1 cellular context compared by ENCODE assay signal in genomic region chr11:460331-461199, GRCh38.
TF ChIP-seq lines count a peak whose summit lies in the region.

No MANE protein-coding gene starts in this region.

TF ChIP-seq in K562, 482 proteins besides CTCF, POLR2A, EP300 and RAD21 (continued from another document and continues in another):
- no peak for TF ChIP-seq ELF2 (CRISPR knock-in tag; IDR thresholded peaks at IDR 0.05)
- TF ChIP-seq NCOA4 (IDR thresholded peaks at IDR 0.05; ENCODE audit: partially characterized antibody) = no peak
- peak; percentile 26; the same call in 1 of the 2 replicates for TF ChIP-seq PHF8 (IDR thresholded peaks at IDR 0.05; ENCODE audit: borderline replicate concordance, low read length)
- TF ChIP-seq MED1 (CRISPR knock-in tag; IDR thresholded peaks at IDR 0.05; ENCODE audit: borderline replicate concordance) = no peak
- no peak for TF ChIP-seq ILK (tag; IDR thresholded peaks at IDR 0.05; ENCODE audit: borderline replicate concordance, low read depth)
- peak; percentile 93 for TF ChIP-seq NBN (IDR thresholded peaks at IDR 0.05; ENCODE audit: low read depth)
- no peak for TF ChIP-seq RBM25 (IDR thresholded peaks at IDR 0.05; ENCODE audit: low read depth, low read length, severe bottlenecking)
- TF ChIP-seq IRF9 (tag; IDR thresholded peaks at IDR 0.05) = no peak
- peak; percentile 96 for TF ChIP-seq KLF1 (tag; IDR thresholded peaks at IDR 0.05)
- no peak for TF ChIP-seq ZNF253 (CRISPR knock-in tag; conservative IDR thresholded peaks at IDR 0.05)
- TF ChIP-seq ZBTB12 (CRISPR knock-in tag; IDR thresholded peaks at IDR 0.05) = peak; percentile 17
- no peak for TF ChIP-seq ESRRB (CRISPR knock-in tag; IDR thresholded peaks at IDR 0.05; ENCODE audit: borderline replicate concordance)
- 0 out of 2 replicates have a peak, but pooled peaks have one; percentile 8 for TF ChIP-seq NR2C2 (CRISPR knock-in tag; IDR thresholded peaks at IDR 0.05)
- no peak for TF ChIP-seq NR2C2 (tag; IDR thresholded peaks at IDR 0.05)
- no peak for TF ChIP-seq ZNF133 (CRISPR knock-in tag; IDR thresholded peaks at IDR 0.05)
- no peak for TF ChIP-seq ZNF57 (CRISPR knock-in tag; IDR thresholded peaks at IDR 0.05)
- TF ChIP-seq CCNT2 (IDR thresholded peaks at IDR 0.05; ENCODE audit: borderline replicate concordance, extremely low read depth, insufficient read length, low read depth, low read length) = peak; percentile 87
- TF ChIP-seq KDM5B (IDR thresholded peaks at IDR 0.05; ENCODE audit: insufficient replicate concordance, low read depth, low read length) = peak; percentile 20
- peak; percentile 91 for TF ChIP-seq CBFA2T3 (IDR thresholded peaks at IDR 0.05)
- peak; percentile 74; the same call in 1 of the 2 replicates for TF ChIP-seq HDAC2 (IDR thresholded peaks at IDR 0.05)
- no peak for TF ChIP-seq ZBTB5 (IDR thresholded peaks at IDR 0.05)
- no peak for TF ChIP-seq FIP1L1 (IDR thresholded peaks at IDR 0.05; ENCODE audit: low read depth, low read length, poor library complexity, severe bottlenecking)
- peak; percentile 86 for TF ChIP-seq TOE1 (IDR thresholded peaks at IDR 0.05; ENCODE audit: borderline replicate concordance)
- TF ChIP-seq TOE1 (CRISPR knock-in tag; IDR thresholded peaks at IDR 0.05; ENCODE audit: borderline replicate concordance, low read depth) = no peak
- peak; percentile 93 for TF ChIP-seq ZNF589 (CRISPR knock-in tag; IDR thresholded peaks at IDR 0.05; ENCODE audit: low read depth)
- TF ChIP-seq MBD2 (IDR thresholded peaks at IDR 0.05; ENCODE audit: borderline replicate concordance, low read depth) = 0 out of 2 replicates have a peak, but pooled peaks have one; percentile 60
- TF ChIP-seq VEZF1 (CRISPR knock-in tag; IDR thresholded peaks at IDR 0.05) = peak; percentile 57
- peak; percentile 81 for TF ChIP-seq BCOR (IDR thresholded peaks at IDR 0.05)
- TF ChIP-seq KAT7 (CRISPR knock-in tag; IDR thresholded peaks at IDR 0.05; ENCODE audit: borderline replicate concordance) = 0 out of 2 replicates have a peak, but pooled peaks have one; percentile 70
- TF ChIP-seq SFPQ (IDR thresholded peaks at IDR 0.05; ENCODE audit: low read depth, low read length) = no peak
- peak; percentile 86 for TF ChIP-seq SAP30 (IDR thresholded peaks at IDR 0.05; ENCODE audit: borderline replicate concordance, insufficient read depth, low read depth, low read length, poor library complexity, severe bottlenecking)
- TF ChIP-seq TCF7 (IDR thresholded peaks at IDR 0.05; ENCODE audit: borderline replicate concordance) = no peak
- TF ChIP-seq NCOA1 (IDR thresholded peaks at IDR 0.05; ENCODE audit: low read depth) = 0 out of 2 replicates have a peak, but pooled peaks have one; percentile 25
- peak; percentile 15; the same call in 1 of the 2 replicates for TF ChIP-seq GABPB1 (CRISPR knock-in tag; IDR thresholded peaks at IDR 0.05)
- no peak for TF ChIP-seq RFX1 (IDR thresholded peaks at IDR 0.05)
- peak; percentile 89 for TF ChIP-seq ARID4B (CRISPR knock-in tag; IDR thresholded peaks at IDR 0.05)
- no peak for TF ChIP-seq MYNN (IDR thresholded peaks at IDR 0.05)
- no peak for TF ChIP-seq MYNN (CRISPR knock-in tag; IDR thresholded peaks at IDR 0.05)
- no peak for TF ChIP-seq ZFPM2 (CRISPR knock-in tag; IDR thresholded peaks at IDR 0.05)
- TF ChIP-seq PRMT5 (CRISPR knock-in tag; IDR thresholded peaks at IDR 0.05) = no peak
- no peak for TF ChIP-seq ZC3H4 (CRISPR knock-in tag; IDR thresholded peaks at IDR 0.05; ENCODE audit: borderline replicate concordance)
- TF ChIP-seq ZSCAN29 (IDR thresholded peaks at IDR 0.05) = no peak
- TF ChIP-seq DPF2 (IDR thresholded peaks at IDR 0.05) = peak; percentile 83
- TF ChIP-seq SIN3B (IDR thresholded peaks at IDR 0.05; ENCODE audit: low read depth) = no peak
- no peak for TF ChIP-seq THRB (CRISPR knock-in tag; conservative IDR thresholded peaks at IDR 0.05)
- 0 out of 2 replicates have a peak, but pooled peaks have one; percentile 26 for TF ChIP-seq ZNF644 (tag; IDR thresholded peaks at IDR 0.05; ENCODE audit: low read depth)
- peak in 1 of 2 experiments; percentile 61; a peak in 2 of 4 replicates for TF ChIP-seq TBL1XR1 (IDR thresholded peaks at IDR 0.05; ENCODE audit: low read length in 2 of 2)
- no peak for TF ChIP-seq ZNF511 (CRISPR knock-in tag; IDR thresholded peaks at IDR 0.05)
- no peak for TF ChIP-seq ZNF449 (CRISPR knock-in tag; IDR thresholded peaks at IDR 0.05)
- no peak for TF ChIP-seq SMC3 (conservative IDR thresholded peaks at IDR 0.05; ENCODE audit: insufficient read depth, low read depth, low read length)
- no peak for TF ChIP-seq CREBBP (IDR thresholded peaks at IDR 0.05; ENCODE audit: low read depth, low read length)
- no peak for TF ChIP-seq HOMEZ (CRISPR knock-in tag; IDR thresholded peaks at IDR 0.05)
- no peak for TF ChIP-seq NFRKB (IDR thresholded peaks at IDR 0.05; ENCODE audit: low read depth)
